In the genomic region with DNA sequence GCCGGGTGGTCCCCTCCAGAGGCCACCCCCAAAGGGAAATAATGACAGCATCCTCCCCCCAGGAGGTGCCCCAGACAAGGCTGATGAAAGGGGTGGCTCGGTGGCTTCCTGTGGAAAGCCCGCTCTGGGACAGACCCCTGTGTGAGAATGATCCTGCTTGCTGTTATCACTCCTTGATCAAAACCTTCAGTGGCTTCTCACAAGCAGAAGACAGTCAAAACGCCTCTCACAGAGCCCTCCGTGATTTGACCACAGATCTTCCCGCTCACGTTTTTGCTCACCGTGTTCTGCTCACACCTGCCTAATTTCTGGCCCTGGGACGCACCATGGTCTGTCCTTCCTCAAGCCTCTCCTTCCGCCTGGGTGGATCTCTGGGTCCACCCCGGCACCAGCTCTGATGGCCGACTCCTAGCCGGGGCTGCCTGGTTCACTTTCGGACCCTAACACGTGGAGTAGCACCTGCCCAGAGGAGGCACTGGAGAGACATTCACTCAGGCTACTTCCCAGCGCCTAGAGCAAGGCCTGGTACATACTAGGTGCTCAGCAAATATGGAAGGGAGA, we compare ENCODE assay signal across 2 cellular contexts.
TF ChIP-seq lines count a peak whose summit lies in the region.

No MANE protein-coding gene starts in this region.

TF ChIP-seq in SK-N-SH, 30 proteins besides CTCF, POLR2A, EP300 and RAD21 (continued from another document):
- TF ChIP-seq, protein P1, sequence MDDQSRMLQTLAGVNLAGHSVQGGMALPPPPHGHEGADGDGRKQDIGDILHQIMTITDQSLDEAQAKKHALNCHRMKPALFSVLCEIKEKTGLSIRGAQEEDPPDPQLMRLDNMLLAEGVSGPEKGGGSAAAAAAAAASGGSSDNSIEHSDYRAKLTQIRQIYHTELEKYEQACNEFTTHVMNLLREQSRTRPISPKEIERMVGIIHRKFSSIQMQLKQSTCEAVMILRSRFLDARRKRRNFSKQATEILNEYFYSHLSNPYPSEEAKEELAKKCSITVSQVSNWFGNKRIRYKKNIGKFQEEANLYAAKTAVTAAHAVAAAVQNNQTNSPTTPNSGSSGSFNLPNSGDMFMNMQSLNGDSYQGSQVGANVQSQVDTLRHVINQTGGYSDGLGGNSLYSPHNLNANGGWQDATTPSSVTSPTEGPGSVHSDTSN (IDR thresholded peaks at IDR 0.05) = no peak
- TF ChIP-seq SMC3 (IDR thresholded peaks at IDR 0.05; ENCODE audit: low read depth, low read length) = no peak

TF ChIP-seq in SK-N-SH treated with all-trans-retinoic acid at 6 μM for 48 hours, 23 proteins besides CTCF, POLR2A, EP300 and RAD21 (continued from another document):
- TF ChIP-seq, protein P2, sequence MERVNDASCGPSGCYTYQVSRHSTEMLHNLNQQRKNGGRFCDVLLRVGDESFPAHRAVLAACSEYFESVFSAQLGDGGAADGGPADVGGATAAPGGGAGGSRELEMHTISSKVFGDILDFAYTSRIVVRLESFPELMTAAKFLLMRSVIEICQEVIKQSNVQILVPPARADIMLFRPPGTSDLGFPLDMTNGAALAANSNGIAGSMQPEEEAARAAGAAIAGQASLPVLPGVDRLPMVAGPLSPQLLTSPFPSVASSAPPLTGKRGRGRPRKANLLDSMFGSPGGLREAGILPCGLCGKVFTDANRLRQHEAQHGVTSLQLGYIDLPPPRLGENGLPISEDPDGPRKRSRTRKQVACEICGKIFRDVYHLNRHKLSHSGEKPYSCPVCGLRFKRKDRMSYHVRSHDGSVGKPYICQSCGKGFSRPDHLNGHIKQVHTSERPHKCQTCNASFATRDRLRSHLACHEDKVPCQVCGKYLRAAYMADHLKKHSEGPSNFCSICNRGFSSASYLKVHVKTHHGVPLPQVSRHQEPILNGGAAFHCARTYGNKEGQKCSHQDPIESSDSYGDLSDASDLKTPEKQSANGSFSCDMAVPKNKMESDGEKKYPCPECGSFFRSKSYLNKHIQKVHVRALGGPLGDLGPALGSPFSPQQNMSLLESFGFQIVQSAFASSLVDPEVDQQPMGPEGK (CRISPR knock-in tag; IDR thresholded peaks at IDR 0.05; ENCODE audit: borderline replicate concordance) = no peak
- TF ChIP-seq ZNF70 (CRISPR knock-in tag; IDR thresholded peaks at IDR 0.05) = no peak
- TF ChIP-seq OSR1 (CRISPR knock-in tag; IDR thresholded peaks at IDR 0.05) = no peak
- no peak for TF ChIP-seq ZNF565 (CRISPR knock-in tag; conservative IDR thresholded peaks at IDR 0.05; ENCODE audit: low read depth)
- TF ChIP-seq, protein P3, sequence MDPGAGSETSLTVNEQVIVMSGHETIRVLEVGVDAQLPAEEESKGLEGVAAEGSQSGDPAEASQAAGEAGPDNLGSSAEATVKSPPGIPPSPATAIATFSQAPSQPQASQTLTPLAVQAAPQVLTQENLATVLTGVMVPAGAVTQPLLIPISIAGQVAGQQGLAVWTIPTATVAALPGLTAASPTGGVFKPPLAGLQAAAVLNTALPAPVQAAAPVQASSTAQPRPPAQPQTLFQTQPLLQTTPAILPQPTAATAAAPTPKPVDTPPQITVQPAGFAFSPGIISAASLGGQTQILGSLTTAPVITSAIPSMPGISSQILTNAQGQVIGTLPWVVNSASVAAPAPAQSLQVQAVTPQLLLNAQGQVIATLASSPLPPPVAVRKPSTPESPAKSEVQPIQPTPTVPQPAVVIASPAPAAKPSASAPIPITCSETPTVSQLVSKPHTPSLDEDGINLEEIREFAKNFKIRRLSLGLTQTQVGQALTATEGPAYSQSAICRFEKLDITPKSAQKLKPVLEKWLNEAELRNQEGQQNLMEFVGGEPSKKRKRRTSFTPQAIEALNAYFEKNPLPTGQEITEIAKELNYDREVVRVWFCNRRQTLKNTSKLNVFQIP (CRISPR knock-in tag; IDR thresholded peaks at IDR 0.05; ENCODE audit: borderline replicate concordance, low read depth) = no peak
- TF ChIP-seq SNAI2 (CRISPR knock-in tag; IDR thresholded peaks at IDR 0.05) = no peak
- TF ChIP-seq, protein P4, sequence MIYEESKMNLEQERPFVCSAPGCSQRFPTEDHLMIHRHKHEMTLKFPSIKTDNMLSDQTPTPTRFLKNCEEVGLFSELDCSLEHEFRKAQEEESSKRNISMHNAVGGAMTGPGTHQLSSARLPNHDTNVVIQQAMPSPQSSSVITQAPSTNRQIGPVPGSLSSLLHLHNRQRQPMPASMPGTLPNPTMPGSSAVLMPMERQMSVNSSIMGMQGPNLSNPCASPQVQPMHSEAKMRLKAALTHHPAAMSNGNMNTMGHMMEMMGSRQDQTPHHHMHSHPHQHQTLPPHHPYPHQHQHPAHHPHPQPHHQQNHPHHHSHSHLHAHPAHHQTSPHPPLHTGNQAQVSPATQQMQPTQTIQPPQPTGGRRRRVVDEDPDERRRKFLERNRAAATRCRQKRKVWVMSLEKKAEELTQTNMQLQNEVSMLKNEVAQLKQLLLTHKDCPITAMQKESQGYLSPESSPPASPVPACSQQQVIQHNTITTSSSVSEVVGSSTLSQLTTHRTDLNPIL (CRISPR knock-in tag; IDR thresholded peaks at IDR 0.05; ENCODE audit: low read depth) = no peak
- no peak for TF ChIP-seq ZFP3 (CRISPR knock-in tag; IDR thresholded peaks at IDR 0.05)
